Comparison of ENCODE assay signal across 8 cellular contexts in the genomic region with DNA sequence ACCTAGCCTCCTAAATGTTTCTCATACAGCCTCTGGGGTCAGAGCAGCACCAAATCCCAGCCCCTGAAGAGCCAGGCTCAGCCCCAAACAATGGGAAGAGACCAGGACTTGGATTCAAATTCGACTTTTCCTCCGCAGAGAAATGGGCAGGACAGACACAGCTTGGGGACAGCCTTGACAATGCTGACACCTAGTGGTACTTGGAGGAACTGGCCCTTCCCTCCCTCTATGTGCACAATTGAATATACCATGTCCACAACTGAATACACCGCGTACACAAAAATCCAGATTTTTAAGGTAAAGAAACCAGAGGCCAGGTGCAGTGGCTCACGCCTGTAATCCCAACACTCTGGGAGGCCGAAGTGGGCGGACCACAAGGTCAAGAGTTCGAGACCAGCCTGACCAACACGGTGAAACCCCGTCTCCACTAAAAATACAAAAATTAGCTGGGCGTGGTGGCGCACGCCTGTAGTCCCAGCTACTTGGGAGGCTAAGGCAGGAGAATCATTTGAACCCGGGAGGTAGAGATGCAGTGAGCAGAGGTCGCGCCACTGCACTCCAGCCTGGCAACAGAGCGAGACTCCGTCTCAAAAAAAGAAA. TPM values are rescaled to one million over a fixed set of nuclear protein-coding genes. Genes with fewer than 3 reads are reported as not detected.
A peak's percentile ranks its signal among the peaks of the same experiment; 100 is the strongest.
DNase-seq lines count a peak whose midpoint lies in the region; ATAC-seq and TF ChIP-seq lines count a peak whose summit lies in the region.
"Not testable (repeated sequence)": the region's sequence is repeated elsewhere in the genome, so short reads cannot be mapped to it uniquely, and the experiment has no call there.

No MANE protein-coding gene starts in this region.

- H3K36me3 Mint-ChIP-seq in T-helper 17 cell (ENCODE audit: low read depth) = not testable (repeated sequence)

- H2AFZ ChIP-seq in fibroblast of lung (ENCODE audit: low read length) = not testable (repeated sequence)

- H3K9ac ChIP-seq in fibroblast of lung (ENCODE audit: insufficient read depth, low read length) = not testable (repeated sequence)

- peaks cover 11% of the 10 kb centered on the region for H3K27me3 Mint-ChIP-seq in T-helper 17 cell

- CTCF ChIA-PET in BJ (lab: Yijun Ruan, JAX) = interaction anchor here (0.6 to 11.6 kb wide), 27 partner anchors 8 to 610 kb away, joined by 3 to 192 read pairs (median 4); a partner anchor contains a TSS

- H3K79me2 ChIP-seq in fibroblast of lung (ENCODE audit: control insufficient read depth, insufficient read depth, low read length) = not testable (repeated sequence)

- H3K36me3 ChIP-seq in BJ (ENCODE audit: control insufficient read depth, insufficient read depth, low read length); H7 (replicated peaks; ENCODE audit: control insufficient read depth, insufficient read depth, low read length); fibroblast of lung (ENCODE audit: control insufficient read depth, insufficient read depth, low read length): not testable (repeated sequence)

- ATAC-seq in T-helper 17 cell = peak; percentile 81

- not testable (repeated sequence) for H3K4me2 ChIP-seq in fibroblast of lung (ENCODE audit: extremely low read depth, insufficient read depth, low read length)

- H3K27ac ChIP-seq in fibroblast of lung (ENCODE audit: insufficient read depth, low read length) = not testable (repeated sequence)

- not testable (repeated sequence) for H3K9me3 ChIP-seq in T-helper 17 cell (ENCODE audit: control insufficient read depth, low read length, poor library complexity, severe bottlenecking); fibroblast of lung (ENCODE audit: control insufficient read depth, insufficient read depth, low read depth, low read length)

- TF ChIP-seq CTCF in BJ (IDR thresholded peaks at IDR 0.05; ENCODE audit: insufficient read depth, low read depth, low read length) (peak; percentile 97), fibroblast of lung (conservative IDR thresholded peaks at IDR 0.05 in 1 of 2, IDR thresholded peaks at IDR 0.05 in 1 of 2; ENCODE audit: low read depth in 1 of 2, low read length in 2 of 2) (peak; percentile 98 to 99)

- not testable (repeated sequence) for DNase-seq in BJ (ENCODE audit: low read depth)
- peak; percentile 88 for DNase-seq in H7
- peak; percentile 63 for DNase-seq in NCI-H2107 treated with DMSO at 0.1 percent for 48 hours (lab: John Stamatoyannopoulos, UW; ENCODE audit: unreplicated experiment)
- peak; percentile 35 to 63 (median 47) for DNase-seq in T-helper 17 cell
- peak; percentile 32 to 55 (median 46) for DNase-seq in activated naive CD4-positive, alpha-beta T cell (lab: John Stamatoyannopoulos, UW)
- DNase-seq in fibroblast of lung (ENCODE audit: low read depth in 2 of 2) = peak; percentile 20 to 67
- peak; percentile 59 for DNase-seq in middle frontal gyrus (ENCODE audit: extremely low spot score, low spot score)
- peak; percentile 43 to 62 (median 60) for DNase-seq in stimulated activated CD4-positive, alpha-beta T cell treated with anti-CD3 and anti-CD28 coated beads, TNF-alpha, amount 100 ng/mL, for 48 hours (ENCODE audit: low read depth in 3 of 3)

- H3K27ac Mint-ChIP-seq in T-helper 17 cell = not testable (repeated sequence)

- H4K20me1 ChIP-seq in fibroblast of lung (ENCODE audit: control insufficient read depth, extremely low read depth, insufficient read depth, low read length) = not testable (repeated sequence)

- not testable (repeated sequence) for H3K4me3 ChIP-seq in BJ (ENCODE audit: low read depth, low read length); H7 (ENCODE audit: insufficient read depth, low read depth, low read length); fibroblast of lung (replicated peaks in 1 of 4; ENCODE audit: control extremely low read depth in 1 of 4, insufficient read depth in 1 of 4, low read depth in 3 of 4, low read length in 4 of 4)

- H3K4me1 Mint-ChIP-seq in T-helper 17 cell = not testable (repeated sequence)

- POLR2A ChIA-PET in BJ (lab: Charles Lee) = not testable (repeated sequence)

- H3K4me1 ChIP-seq in fibroblast of lung (ENCODE audit: control insufficient read depth, extremely low read depth, insufficient read depth, low read length) = not testable (repeated sequence)

- not testable (repeated sequence) for H3K4me3 Mint-ChIP-seq in T-helper 17 cell

- not testable (repeated sequence) for H3K27me3 ChIP-seq in BJ (ENCODE audit: control insufficient read depth, insufficient read depth, low read length); H7 (ENCODE audit: control insufficient read depth, insufficient read depth, low read length); fibroblast of lung (ENCODE audit: control insufficient read depth, insufficient read depth, low read length)

RNA-seq across cellular contexts. Expression of a gene that starts 11.7 kb away (rescaled TPM):
- polyA plus RNA-seq in BJ (2011; rRNA removed) (1.5 and 2.2 TPM in 2 replicates), fibroblast of lung (0.81 and 0.87 TPM in 2 replicates)
- 0.24 and 0.77 TPM in 2 replicates for polyA minus RNA-seq in BJ (2011; rRNA and poly(A)+ RNA removed)
- total RNA-seq in H7 (2014; rRNA removed; shearing (Covaris generic)) = 46.0 and 46.7 TPM in 2 replicates
- total RNA-seq in T-helper 17 cell (1 to 10 TPM; 1.3 to 2.2 TPM), fibroblast of lung (2.3 and 2.6 TPM in 2 replicates)
- 1.0 and 1.8 TPM in 2 replicates for polyA plus RNA-seq in fibroblast of lung (2012)
- not detected in 2 replicates for polyA minus RNA-seq in fibroblast of lung (ENCODE audit: low replicate concordance)

RNA-seq across cellular contexts. Expression of a gene that starts 12.2 kb away (rescaled TPM):
- polyA plus RNA-seq in BJ (2011; rRNA removed) (15.1 and 24.4 TPM in 2 replicates), fibroblast of lung (7.9 and 8.1 TPM in 2 replicates)
- polyA minus RNA-seq in BJ (2011; rRNA and poly(A)+ RNA removed) = 12.1 and 12.4 TPM in 2 replicates
- 24.5 and 32.4 TPM in 2 replicates for total RNA-seq in H7 (2014; rRNA removed; shearing (Covaris generic))
- total RNA-seq in T-helper 17 cell (10 to 100 TPM; 36.2 to 36.5 TPM), fibroblast of lung (17.8 and 19.5 TPM in 2 replicates)
- polyA plus RNA-seq in fibroblast of lung (2012) = 12.6 and 13.2 TPM in 2 replicates
- 9.9 and 11.2 TPM in 2 replicates for polyA minus RNA-seq in fibroblast of lung (ENCODE audit: low replicate concordance)

RNA-seq across cellular contexts. Expression of a gene that starts 21.5 kb away (rescaled TPM):
- polyA plus RNA-seq in BJ (2011; rRNA removed) (14.0 and 19.0 TPM in 2 replicates), fibroblast of lung (7.3 and 8.0 TPM in 2 replicates)
- 4.5 and 10.9 TPM in 2 replicates for polyA minus RNA-seq in BJ (2011; rRNA and poly(A)+ RNA removed)
- 1.7 and 3.4 TPM in 2 replicates for total RNA-seq in H7 (2014; rRNA removed; shearing (Covaris generic))
- total RNA-seq in T-helper 17 cell (1 to 10 TPM; 2.7 to 4.2 TPM), fibroblast of lung (7.4 and 11.4 TPM in 2 replicates)
- polyA plus RNA-seq in fibroblast of lung (2012) = 7.1 and 7.3 TPM in 2 replicates
- 7.8 and 10.4 TPM in 2 replicates for polyA minus RNA-seq in fibroblast of lung (ENCODE audit: low replicate concordance)

RNA-seq across cellular contexts. Expression of a gene that starts 38.4 kb away (rescaled TPM):
- polyA plus RNA-seq in BJ (2011; rRNA removed) (49.5 and 77.1 TPM in 2 replicates), fibroblast of lung (35.0 and 59.3 TPM in 2 replicates)
- polyA minus RNA-seq in BJ (2011; rRNA and poly(A)+ RNA removed) = 29.9 and 44.6 TPM in 2 replicates
- 786 and 983 TPM in 2 replicates for total RNA-seq in H7 (2014; rRNA removed; shearing (Covaris generic))
- total RNA-seq in T-helper 17 cell (10 to 100 TPM; 23.2 to 28.1 TPM), fibroblast of lung (43.4 and 48.9 TPM in 2 replicates)
- polyA plus RNA-seq in fibroblast of lung (2012) = 41.8 and 67.1 TPM in 2 replicates
- 37.9 and 54.5 TPM in 2 replicates for polyA minus RNA-seq in fibroblast of lung (ENCODE audit: low replicate concordance)

RNA-seq across cellular contexts. Expression of a gene that starts 49.0 kb away (rescaled TPM):
- polyA plus RNA-seq in BJ (2011; rRNA removed) = 0.01 TPM in 1 of 2 replicates, not detected in the other
- polyA minus RNA-seq in BJ (2011; rRNA and poly(A)+ RNA removed) = under 0.01 TPM in 1 of 2 replicates, not detected in the other
- 52.4 and 60.1 TPM in 2 replicates for total RNA-seq in H7 (2014; rRNA removed; shearing (Covaris generic))
- under 1 TPM in 1 of 2 donors, not detected in 1; 0.17 TPM for total RNA-seq in T-helper 17 cell
- total RNA-seq in fibroblast of lung = 0.50 and 0.51 TPM in 2 replicates
- polyA plus RNA-seq in fibroblast of lung = 0.03 and 0.21 TPM in 2 replicates
- polyA plus RNA-seq in fibroblast of lung (2012) = 0.03 and 0.25 TPM in 2 replicates
- polyA minus RNA-seq in fibroblast of lung (ENCODE audit: low replicate concordance) = 0.37 TPM in 1 of 2 replicates, not detected in the other

Comparison
In these comparisons a context has a peak if more than half of its experiments do, and no peak if none do; other contexts are left out.
1. RNA of a gene that starts 11.7 kb away (total RNA-seq): 46.0 to 46.7 TPM in H7; 2.3 to 2.6 TPM in fibroblast of lung and 1.3 to 2.2 TPM in T-helper 17 cell; every median in the first group is over 10 times any median in the second.